In the genomic region with DNA sequence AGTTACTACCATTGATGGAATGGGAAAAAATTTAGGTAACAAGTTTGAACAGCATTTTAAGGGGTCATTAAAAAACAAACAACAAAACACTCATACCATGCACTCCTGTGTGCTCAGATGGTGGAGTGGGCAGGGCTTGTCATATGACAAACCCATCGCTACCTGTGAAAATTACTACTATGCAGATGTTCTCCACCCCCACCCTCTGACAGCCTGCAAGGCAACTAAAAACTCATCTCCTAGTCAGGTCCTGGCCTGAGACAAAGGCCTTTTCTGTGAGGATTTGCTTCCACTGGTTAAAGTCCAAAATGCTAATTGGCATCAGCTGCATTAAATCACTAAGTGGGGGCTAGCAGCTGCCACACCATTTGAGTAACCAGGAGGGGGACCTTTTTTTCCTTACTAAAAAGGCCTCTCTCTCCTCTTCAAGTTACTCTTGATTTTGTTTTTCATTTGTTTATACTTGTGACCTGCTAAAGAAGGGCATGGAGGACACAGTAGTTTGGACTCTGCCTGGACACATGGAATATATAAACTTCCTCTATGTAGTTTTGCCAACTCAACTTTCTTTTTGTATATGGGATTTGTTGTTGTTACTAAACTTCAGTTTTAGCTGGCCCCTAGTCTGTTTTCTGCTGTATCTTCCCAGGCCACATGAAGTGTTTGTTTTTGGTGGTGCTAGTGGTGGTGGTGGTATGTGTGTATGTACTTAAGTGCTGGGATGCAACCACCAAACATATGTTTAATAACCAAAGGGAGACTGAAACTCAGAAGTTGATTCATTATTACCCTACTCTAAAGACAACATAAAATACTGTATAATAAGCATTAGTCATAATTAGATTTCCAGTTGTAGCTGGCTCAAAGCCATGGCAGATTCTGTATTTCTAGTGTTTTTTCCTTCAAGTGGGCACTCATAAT, we compare ENCODE assay signal across 1 cellular context.
A peak's percentile ranks its signal among the peaks of the same experiment; 100 is the strongest.
TF ChIP-seq lines count a peak whose summit lies in the region.

No MANE protein-coding gene starts in this region.

TF ChIP-seq in HepG2, 621 proteins besides CTCF, POLR2A, EP300 and RAD21 (continued from another document and continues in another):
- no peak for TF ChIP-seq ZNF530 (CRISPR knock-in tag; IDR thresholded peaks at IDR 0.05; ENCODE audit: low read depth)
- TF ChIP-seq ZNF317 (CRISPR knock-in tag; IDR thresholded peaks at IDR 0.05): no peak
- peak; percentile 72 for TF ChIP-seq GATAD2A (CRISPR knock-in tag; IDR thresholded peaks at IDR 0.05)
- TF ChIP-seq, protein P1, sequence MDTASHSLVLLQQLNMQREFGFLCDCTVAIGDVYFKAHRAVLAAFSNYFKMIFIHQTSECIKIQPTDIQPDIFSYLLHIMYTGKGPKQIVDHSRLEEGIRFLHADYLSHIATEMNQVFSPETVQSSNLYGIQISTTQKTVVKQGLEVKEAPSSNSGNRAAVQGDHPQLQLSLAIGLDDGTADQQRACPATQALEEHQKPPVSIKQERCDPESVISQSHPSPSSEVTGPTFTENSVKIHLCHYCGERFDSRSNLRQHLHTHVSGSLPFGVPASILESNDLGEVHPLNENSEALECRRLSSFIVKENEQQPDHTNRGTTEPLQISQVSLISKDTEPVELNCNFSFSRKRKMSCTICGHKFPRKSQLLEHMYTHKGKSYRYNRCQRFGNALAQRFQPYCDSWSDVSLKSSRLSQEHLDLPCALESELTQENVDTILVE (CRISPR knock-in tag; IDR thresholded peaks at IDR 0.05): no peak
- no peak for TF ChIP-seq DNMT3B (CRISPR knock-in tag; conservative IDR thresholded peaks at IDR 0.05)
- TF ChIP-seq, protein P2, sequence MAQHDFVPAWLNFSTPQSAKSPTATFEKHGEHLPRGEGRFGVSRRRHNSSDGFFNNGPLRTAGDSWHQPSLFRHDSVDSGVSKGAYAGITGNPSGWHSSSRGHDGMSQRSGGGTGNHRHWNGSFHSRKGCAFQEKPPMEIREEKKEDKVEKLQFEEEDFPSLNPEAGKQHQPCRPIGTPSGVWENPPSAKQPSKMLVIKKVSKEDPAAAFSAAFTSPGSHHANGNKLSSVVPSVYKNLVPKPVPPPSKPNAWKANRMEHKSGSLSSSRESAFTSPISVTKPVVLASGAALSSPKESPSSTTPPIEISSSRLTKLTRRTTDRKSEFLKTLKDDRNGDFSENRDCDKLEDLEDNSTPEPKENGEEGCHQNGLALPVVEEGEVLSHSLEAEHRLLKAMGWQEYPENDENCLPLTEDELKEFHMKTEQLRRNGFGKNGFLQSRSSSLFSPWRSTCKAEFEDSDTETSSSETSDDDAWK (CRISPR knock-in tag; IDR thresholded peaks at IDR 0.05): no peak
- TF ChIP-seq, protein P3, sequence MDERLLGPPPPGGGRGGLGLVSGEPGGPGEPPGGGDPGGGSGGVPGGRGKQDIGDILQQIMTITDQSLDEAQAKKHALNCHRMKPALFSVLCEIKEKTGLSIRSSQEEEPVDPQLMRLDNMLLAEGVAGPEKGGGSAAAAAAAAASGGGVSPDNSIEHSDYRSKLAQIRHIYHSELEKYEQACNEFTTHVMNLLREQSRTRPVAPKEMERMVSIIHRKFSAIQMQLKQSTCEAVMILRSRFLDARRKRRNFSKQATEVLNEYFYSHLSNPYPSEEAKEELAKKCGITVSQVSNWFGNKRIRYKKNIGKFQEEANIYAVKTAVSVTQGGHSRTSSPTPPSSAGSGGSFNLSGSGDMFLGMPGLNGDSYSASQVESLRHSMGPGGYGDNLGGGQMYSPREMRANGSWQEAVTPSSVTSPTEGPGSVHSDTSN (CRISPR knock-in tag; IDR thresholded peaks at IDR 0.05): no peak
- 0 out of 2 replicates have a peak, but pooled peaks have one; percentile 17 for TF ChIP-seq KMT2A (CRISPR knock-in tag; IDR thresholded peaks at IDR 0.05)
- TF ChIP-seq, protein P4, sequence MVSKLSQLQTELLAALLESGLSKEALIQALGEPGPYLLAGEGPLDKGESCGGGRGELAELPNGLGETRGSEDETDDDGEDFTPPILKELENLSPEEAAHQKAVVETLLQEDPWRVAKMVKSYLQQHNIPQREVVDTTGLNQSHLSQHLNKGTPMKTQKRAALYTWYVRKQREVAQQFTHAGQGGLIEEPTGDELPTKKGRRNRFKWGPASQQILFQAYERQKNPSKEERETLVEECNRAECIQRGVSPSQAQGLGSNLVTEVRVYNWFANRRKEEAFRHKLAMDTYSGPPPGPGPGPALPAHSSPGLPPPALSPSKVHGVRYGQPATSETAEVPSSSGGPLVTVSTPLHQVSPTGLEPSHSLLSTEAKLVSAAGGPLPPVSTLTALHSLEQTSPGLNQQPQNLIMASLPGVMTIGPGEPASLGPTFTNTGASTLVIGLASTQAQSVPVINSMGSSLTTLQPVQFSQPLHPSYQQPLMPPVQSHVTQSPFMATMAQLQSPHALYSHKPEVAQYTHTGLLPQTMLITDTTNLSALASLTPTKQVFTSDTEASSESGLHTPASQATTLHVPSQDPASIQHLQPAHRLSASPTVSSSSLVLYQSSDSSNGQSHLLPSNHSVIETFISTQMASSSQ (IDR thresholded peaks at IDR 0.05; ENCODE audit: low read depth): no peak
- TF ChIP-seq, protein P4 (CRISPR knock-in tag; IDR thresholded peaks at IDR 0.05; ENCODE audit: borderline replicate concordance): peak; percentile 31; the same call in 1 of the 2 replicates
- no peak for TF ChIP-seq ZNF558 (CRISPR knock-in tag; IDR thresholded peaks at IDR 0.05; ENCODE audit: borderline replicate concordance)
- TF ChIP-seq, protein P5, sequence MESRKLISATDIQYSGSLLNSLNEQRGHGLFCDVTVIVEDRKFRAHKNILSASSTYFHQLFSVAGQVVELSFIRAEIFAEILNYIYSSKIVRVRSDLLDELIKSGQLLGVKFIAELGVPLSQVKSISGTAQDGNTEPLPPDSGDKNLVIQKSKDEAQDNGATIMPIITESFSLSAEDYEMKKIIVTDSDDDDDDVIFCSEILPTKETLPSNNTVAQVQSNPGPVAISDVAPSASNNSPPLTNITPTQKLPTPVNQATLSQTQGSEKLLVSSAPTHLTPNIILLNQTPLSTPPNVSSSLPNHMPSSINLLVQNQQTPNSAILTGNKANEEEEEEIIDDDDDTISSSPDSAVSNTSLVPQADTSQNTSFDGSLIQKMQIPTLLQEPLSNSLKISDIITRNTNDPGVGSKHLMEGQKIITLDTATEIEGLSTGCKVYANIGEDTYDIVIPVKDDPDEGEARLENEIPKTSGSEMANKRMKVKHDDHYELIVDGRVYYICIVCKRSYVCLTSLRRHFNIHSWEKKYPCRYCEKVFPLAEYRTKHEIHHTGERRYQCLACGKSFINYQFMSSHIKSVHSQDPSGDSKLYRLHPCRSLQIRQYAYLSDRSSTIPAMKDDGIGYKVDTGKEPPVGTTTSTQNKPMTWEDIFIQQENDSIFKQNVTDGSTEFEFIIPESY (CRISPR knock-in tag; IDR thresholded peaks at IDR 0.05): no peak
- TF ChIP-seq SSRP1 (CRISPR knock-in tag; IDR thresholded peaks at IDR 0.05): no peak
- TF ChIP-seq ZNF772 (CRISPR knock-in tag; IDR thresholded peaks at IDR 0.05): peak; percentile 59; the same call in 1 of the 2 replicates
- TF ChIP-seq ZBTB38 (CRISPR knock-in tag; IDR thresholded peaks at IDR 0.05): no peak
- no peak for TF ChIP-seq NFATC3 (CRISPR knock-in tag; IDR thresholded peaks at IDR 0.05)
- TF ChIP-seq, protein P6, sequence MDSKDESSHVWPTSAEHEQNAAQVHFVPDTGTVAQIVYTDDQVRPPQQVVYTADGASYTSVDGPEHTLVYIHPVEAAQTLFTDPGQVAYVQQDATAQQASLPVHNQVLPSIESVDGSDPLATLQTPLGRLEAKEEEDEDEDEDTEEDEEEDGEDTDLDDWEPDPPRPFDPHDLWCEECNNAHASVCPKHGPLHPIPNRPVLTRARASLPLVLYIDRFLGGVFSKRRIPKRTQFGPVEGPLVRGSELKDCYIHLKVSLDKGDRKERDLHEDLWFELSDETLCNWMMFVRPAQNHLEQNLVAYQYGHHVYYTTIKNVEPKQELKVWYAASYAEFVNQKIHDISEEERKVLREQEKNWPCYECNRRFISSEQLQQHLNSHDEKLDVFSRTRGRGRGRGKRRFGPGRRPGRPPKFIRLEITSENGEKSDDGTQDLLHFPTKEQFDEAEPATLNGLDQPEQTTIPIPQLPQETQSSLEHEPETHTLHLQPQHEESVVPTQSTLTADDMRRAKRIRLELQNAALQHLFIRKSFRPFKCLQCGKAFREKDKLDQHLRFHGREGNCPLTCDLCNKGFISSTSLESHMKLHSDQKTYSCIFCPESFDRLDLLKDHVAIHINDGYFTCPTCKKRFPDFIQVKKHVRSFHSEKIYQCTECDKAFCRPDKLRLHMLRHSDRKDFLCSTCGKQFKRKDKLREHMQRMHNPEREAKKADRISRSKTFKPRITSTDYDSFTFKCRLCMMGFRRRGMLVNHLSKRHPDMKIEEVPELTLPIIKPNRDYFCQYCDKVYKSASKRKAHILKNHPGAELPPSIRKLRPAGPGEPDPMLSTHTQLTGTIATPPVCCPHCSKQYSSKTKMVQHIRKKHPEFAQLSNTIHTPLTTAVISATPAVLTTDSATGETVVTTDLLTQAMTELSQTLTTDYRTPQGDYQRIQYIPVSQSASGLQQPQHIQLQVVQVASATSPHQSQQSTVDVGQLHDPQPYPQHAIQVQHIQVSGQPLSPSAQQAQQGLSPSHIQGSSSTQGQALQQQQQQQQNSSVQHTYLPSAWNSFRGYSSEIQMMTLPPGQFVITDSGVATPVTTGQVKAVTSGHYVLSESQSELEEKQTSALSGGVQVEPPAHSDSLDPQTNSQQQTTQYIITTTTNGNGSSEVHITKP (CRISPR knock-in tag; IDR thresholded peaks at IDR 0.05; ENCODE audit: low read depth): no peak
- TF ChIP-seq, protein P7, sequence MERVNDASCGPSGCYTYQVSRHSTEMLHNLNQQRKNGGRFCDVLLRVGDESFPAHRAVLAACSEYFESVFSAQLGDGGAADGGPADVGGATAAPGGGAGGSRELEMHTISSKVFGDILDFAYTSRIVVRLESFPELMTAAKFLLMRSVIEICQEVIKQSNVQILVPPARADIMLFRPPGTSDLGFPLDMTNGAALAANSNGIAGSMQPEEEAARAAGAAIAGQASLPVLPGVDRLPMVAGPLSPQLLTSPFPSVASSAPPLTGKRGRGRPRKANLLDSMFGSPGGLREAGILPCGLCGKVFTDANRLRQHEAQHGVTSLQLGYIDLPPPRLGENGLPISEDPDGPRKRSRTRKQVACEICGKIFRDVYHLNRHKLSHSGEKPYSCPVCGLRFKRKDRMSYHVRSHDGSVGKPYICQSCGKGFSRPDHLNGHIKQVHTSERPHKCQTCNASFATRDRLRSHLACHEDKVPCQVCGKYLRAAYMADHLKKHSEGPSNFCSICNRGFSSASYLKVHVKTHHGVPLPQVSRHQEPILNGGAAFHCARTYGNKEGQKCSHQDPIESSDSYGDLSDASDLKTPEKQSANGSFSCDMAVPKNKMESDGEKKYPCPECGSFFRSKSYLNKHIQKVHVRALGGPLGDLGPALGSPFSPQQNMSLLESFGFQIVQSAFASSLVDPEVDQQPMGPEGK (CRISPR knock-in tag; IDR thresholded peaks at IDR 0.05): peak; percentile 94
- TF ChIP-seq MED1 (CRISPR knock-in tag; IDR thresholded peaks at IDR 0.05): no peak
- no peak for TF ChIP-seq THYN1 (CRISPR knock-in tag; IDR thresholded peaks at IDR 0.05; ENCODE audit: borderline replicate concordance, low read depth)
- TF ChIP-seq, protein P8, sequence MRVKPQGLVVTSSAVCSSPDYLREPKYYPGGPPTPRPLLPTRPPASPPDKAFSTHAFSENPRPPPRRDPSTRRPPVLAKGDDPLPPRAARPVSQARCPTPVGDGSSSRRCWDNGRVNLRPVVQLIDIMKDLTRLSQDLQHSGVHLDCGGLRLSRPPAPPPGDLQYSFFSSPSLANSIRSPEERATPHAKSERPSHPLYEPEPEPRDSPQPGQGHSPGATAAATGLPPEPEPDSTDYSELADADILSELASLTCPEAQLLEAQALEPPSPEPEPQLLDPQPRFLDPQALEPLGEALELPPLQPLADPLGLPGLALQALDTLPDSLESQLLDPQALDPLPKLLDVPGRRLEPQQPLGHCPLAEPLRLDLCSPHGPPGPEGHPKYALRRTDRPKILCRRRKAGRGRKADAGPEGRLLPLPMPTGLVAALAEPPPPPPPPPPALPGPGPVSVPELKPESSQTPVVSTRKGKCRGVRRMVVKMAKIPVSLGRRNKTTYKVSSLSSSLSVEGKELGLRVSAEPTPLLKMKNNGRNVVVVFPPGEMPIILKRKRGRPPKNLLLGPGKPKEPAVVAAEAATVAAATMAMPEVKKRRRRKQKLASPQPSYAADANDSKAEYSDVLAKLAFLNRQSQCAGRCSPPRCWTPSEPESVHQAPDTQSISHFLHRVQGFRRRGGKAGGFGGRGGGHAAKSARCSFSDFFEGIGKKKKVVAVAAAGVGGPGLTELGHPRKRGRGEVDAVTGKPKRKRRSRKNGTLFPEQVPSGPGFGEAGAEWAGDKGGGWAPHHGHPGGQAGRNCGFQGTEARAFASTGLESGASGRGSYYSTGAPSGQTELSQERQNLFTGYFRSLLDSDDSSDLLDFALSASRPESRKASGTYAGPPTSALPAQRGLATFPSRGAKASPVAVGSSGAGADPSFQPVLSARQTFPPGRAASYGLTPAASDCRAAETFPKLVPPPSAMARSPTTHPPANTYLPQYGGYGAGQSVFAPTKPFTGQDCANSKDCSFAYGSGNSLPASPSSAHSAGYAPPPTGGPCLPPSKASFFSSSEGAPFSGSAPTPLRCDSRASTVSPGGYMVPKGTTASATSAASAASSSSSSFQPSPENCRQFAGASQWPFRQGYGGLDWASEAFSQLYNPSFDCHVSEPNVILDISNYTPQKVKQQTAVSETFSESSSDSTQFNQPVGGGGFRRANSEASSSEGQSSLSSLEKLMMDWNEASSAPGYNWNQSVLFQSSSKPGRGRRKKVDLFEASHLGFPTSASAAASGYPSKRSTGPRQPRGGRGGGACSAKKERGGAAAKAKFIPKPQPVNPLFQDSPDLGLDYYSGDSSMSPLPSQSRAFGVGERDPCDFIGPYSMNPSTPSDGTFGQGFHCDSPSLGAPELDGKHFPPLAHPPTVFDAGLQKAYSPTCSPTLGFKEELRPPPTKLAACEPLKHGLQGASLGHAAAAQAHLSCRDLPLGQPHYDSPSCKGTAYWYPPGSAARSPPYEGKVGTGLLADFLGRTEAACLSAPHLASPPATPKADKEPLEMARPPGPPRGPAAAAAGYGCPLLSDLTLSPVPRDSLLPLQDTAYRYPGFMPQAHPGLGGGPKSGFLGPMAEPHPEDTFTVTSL (CRISPR knock-in tag; IDR thresholded peaks at IDR 0.05; ENCODE audit: borderline replicate concordance): 0 out of 2 replicates have a peak, but pooled peaks have one; percentile 40
- no peak for TF ChIP-seq ZNF430 (CRISPR knock-in tag; IDR thresholded peaks at IDR 0.05)
